In genomic region chr6:26230336-26230735, GRCh38 we compare ENCODE assay signal across 24 cellular contexts.
DNase-seq lines count a peak whose midpoint lies in the region; ATAC-seq and TF ChIP-seq lines count a peak whose summit lies in the region.
"Had no signal": no experiment of that assay in that cellular context is flagged by ENCODE, and none has a peak within 500 bp of the region (broad histone marks: within the 10 kb centered on the region; RNA-seq: fewer than 3 reads in every experiment).

No MANE protein-coding gene starts in this region.

- H3K9me3 Mint-ChIP-seq in T-helper 2 cell treated with Interferon-gamma antibody and Interleukin-4, amounts not matched to agents 5 μg/mL and 100 μg/mL, for 36 hours: no peaks in the 10 kb centered on the region
- H3K9me3 Mint-ChIP-seq: activated naive CD8-positive, alpha-beta T cell treated with anti-CD3 and anti-CD28 coated beads, Interleukin-2, amount 50 U/mL, for 24 hours; IgD-negative memory B cell had no signal

- H3K4me1 Mint-ChIP-seq in T-helper 2 cell treated with Interferon-gamma antibody and Interleukin-4, amounts not matched to agents 5 μg/mL and 100 μg/mL, for 36 hours (ENCODE audit: low read depth): peaks cover 50% of the 10 kb centered on the region

- peaks cover 5% of the 10 kb centered on the region for H3K4me1 ChIP-seq in upper lobe of right lung

- TF ChIP-seq CTCF in upper lobe of right lung (IDR thresholded peaks at IDR 0.05): no peak

- H3K27me3 Mint-ChIP-seq in T-helper 2 cell treated with Interferon-gamma antibody and Interleukin-4, amounts not matched to agents 5 μg/mL and 100 μg/mL, for 36 hours (ENCODE audit: low read depth): peaks cover 9% of the 10 kb centered on the region
- H3K27me3 Mint-ChIP-seq: activated naive CD8-positive, alpha-beta T cell treated with anti-CD3 and anti-CD28 coated beads, Interleukin-2, amount 50 U/mL, for 24 hours; IgD-negative memory B cell had no signal

- intact Hi-C loops in upper lobe of right lung (cut with DNase I): no loop called here

- DNase-seq in T-helper 2 cell treated with Interferon-gamma antibody and Interleukin-4, amounts not matched to agents 5 μg/mL and 100 μg/mL, for 36 hours (ENCODE audit: low spot score): no peak
- DNase-seq in T-helper 2 cell: no peak
- peak; percentile 54 for DNase-seq in NOMO-1 treated with dmso at 0.1 percent for 144 hours (lab: John Stamatoyannopoulos, UW; ENCODE audit: unreplicated experiment)
- DNase-seq in amniotic epithelial cell (ENCODE audit: low read depth): peak; percentile 81
- no peak for DNase-seq in upper lobe of right lung
- DNase-seq: 8988T; activated CD4-positive, alpha-beta T cell treated with anti-CD3 and anti-CD28 coated beads, Interleukin-2, amount 50 U/mL, for 48 hours; activated CD8-positive, alpha-beta memory T cell treated with anti-CD3 and anti-CD28 coated beads, Interleukin-2, amount 50 U/mL, for 48 hours; activated naive CD8-positive, alpha-beta T cell treated with anti-CD3 and anti-CD28 coated beads, Interleukin-2, amount 50 U/mL, for 24 hours; brain microvascular endothelial cell; DMS79; MG63; NCI-H146; NCI-H524; PC-9; stimulated activated CD4-positive, alpha-beta T cell treated with anti-CD3 and anti-CD28 coated beads, Interleukin-4, amount 100 ng/mL, for 1 hour; stimulated activated naive CD4-positive, alpha-beta T cell treated with Interleukin-2 at 50 U/mL for 16 hours had no signal

- H3K4me3 ChIP-seq in upper lobe of right lung: no peak overlapping the region
- H3K4me3 ChIP-seq: lung, MG63, PC-9, smooth muscle cell, tibial nerve had no signal

- H3K36me3 ChIP-seq in upper lobe of right lung: no peaks in the 10 kb centered on the region
- H3K36me3 ChIP-seq: brain microvascular endothelial cell, MG63, tibial nerve had no signal

- H3K27ac ChIP-seq in upper lobe of right lung: peak overlapping the region; percentile 40
- H3K27ac ChIP-seq: brain microvascular endothelial cell, PC-9, tibial nerve had no signal

- no peak overlapping the region for H3K4me3 Mint-ChIP-seq in T-helper 2 cell treated with Interferon-gamma antibody and Interleukin-4, amounts not matched to agents 5 μg/mL and 100 μg/mL, for 36 hours
- H3K4me3 Mint-ChIP-seq: activated naive CD8-positive, alpha-beta T cell treated with anti-CD3 and anti-CD28 coated beads, Interleukin-2, amount 50 U/mL, for 24 hours had no signal

- peak overlapping the region; percentile 15 for H3K27ac Mint-ChIP-seq in T-helper 2 cell treated with Interferon-gamma antibody and Interleukin-4, amounts not matched to agents 5 μg/mL and 100 μg/mL, for 36 hours
- H3K27ac Mint-ChIP-seq: activated naive CD8-positive, alpha-beta T cell treated with anti-CD3 and anti-CD28 coated beads, Interleukin-2, amount 50 U/mL, for 24 hours had no signal

- H3K36me3 Mint-ChIP-seq in T-helper 2 cell treated with Interferon-gamma antibody and Interleukin-4, amounts not matched to agents 5 μg/mL and 100 μg/mL, for 36 hours (ENCODE audit: low read depth): peaks cover 2% of the 10 kb centered on the region
- H3K36me3 Mint-ChIP-seq: IgD-negative memory B cell had no signal

- H3K27me3 ChIP-seq in upper lobe of right lung: peaks cover 63% of the 10 kb centered on the region
- H3K27me3 ChIP-seq: brain microvascular endothelial cell, MG63 had no signal

- H3K9me3 ChIP-seq in upper lobe of right lung: no peaks in the 10 kb centered on the region
- H3K9me3 ChIP-seq: MG63 had no signal

- ATAC-seq in upper lobe of right lung: no peak
- ATAC-seq in GM21737 (IDR thresholded peaks at IDR 0.05; ENCODE audit: unreplicated experiment): no peak
- no peak for ATAC-seq in GM18519 (IDR thresholded peaks at IDR 0.05; ENCODE audit: low FRiP score, unreplicated experiment)
- no peak for ATAC-seq in HG02852 (IDR thresholded peaks at IDR 0.05; ENCODE audit: unreplicated experiment)
- ATAC-seq: activated naive CD8-positive, alpha-beta T cell treated with anti-CD3 and anti-CD28 coated beads, Interleukin-2, amount 50 U/mL, for 24 hours had no signal

Comparison
In these comparisons a context has a peak if more than half of its experiments do, and no peak if none do; other contexts are left out.
1. DNase-seq: peak in NOMO-1 treated with dmso at 0.1 percent for 144 hours (single experiment) and amniotic epithelial cell (single experiment); none in T-helper 2 cell treated with Interferon-gamma antibody and Interleukin-4, amounts not matched to agents 5 μg/mL and 100 μg/mL, for 36 hours (single experiment), T-helper 2 cell (0 of 5) and upper lobe of right lung (single experiment).